28 cellular contexts compared by ENCODE assay signal in genomic region chr10:131723601-131724530, GRCh38.
DNase-seq lines count a peak whose midpoint lies in the region; ATAC-seq and TF ChIP-seq lines count a peak whose summit lies in the region.
"Had no signal": no experiment of that assay in that cellular context is flagged by ENCODE, and none has a peak within 500 bp of the region (broad histone marks: within the 10 kb centered on the region; RNA-seq: fewer than 3 reads in every experiment).

No MANE protein-coding gene starts in this region.

- 87 to 91% methylated on average over 11 to 22 of the region's 22 CpGs for WGBS in endodermal cell (ENCODE audit: insufficient coverage in 1 of 2, insufficient read length in 1 of 2), 2 experiments
- WGBS in neuronal stem cell (ENCODE audit: extremely low coverage in 2 of 2, insufficient read length in 2 of 2, insufficient replicate concordance in 1 of 2), 2 donors, result no CpG with 5 or more reads among the region's 22 CpGs
- WGBS in aorta, 2 donors, result 85 to 86% methylated on average over 22 of the region's 22 CpGs

- H4K91ac ChIP-seq in neuronal stem cell (ENCODE audit: low read depth, low read length, poor library complexity), result peak overlapping the region; percentile 39

- H3K9me3 Mint-ChIP-seq in natural killer cell treated with Interleukin-12 subunit alpha and Interleukin-12 subunit beta and Interleukin-15 and Interleukin-18, amount 100 ng/mL, for 72 hours, result peaks cover 3% of the 10 kb centered on the region
- peaks cover 0 to 2% of the 10 kb centered on the region in 2 donors for H3K9me3 Mint-ChIP-seq in natural killer cell
- H3K9me3 Mint-ChIP-seq in endodermal cell, result no peaks in the 10 kb centered on the region
- H3K9me3 Mint-ChIP-seq: activated naive CD8-positive, alpha-beta T cell treated with anti-CD3 and anti-CD28 coated beads, Interleukin-2, amount 10 ng/mL, durations not matched to agents 7 days and 5 days had no signal

- ATAC-seq in natural killer cell treated with Interleukin-12 subunit alpha and Interleukin-12 subunit beta and Interleukin-15 and Interleukin-18, amount 100 ng/mL, for 72 hours, result peak in 1 of 2 donors; percentile 25
- no peak for ATAC-seq in natural killer cell
- no peak for ATAC-seq in aorta (ENCODE audit: low FRiP score)
- ATAC-seq: gastroesophageal sphincter had no signal

- DNase-seq in natural killer cell treated with Interleukin-12 subunit alpha and Interleukin-12 subunit beta and Interleukin-15 and Interleukin-18, amount 100 ng/mL, for 72 hours (ENCODE audit: low spot score), result peak; percentile 10
- DNase-seq in natural killer cell, result no peak
- peak; percentile 48 for DNase-seq in endodermal cell
- DNase-seq in neuronal stem cell (ENCODE audit: low spot score), result no peak
- DNase-seq in aorta, result peak; percentile 40 to 70
- DNase-seq in AML-193 (lab: John Stamatoyannopoulos, UW), result no peak
- DNase-seq in kidney tubule cell (ENCODE audit: low spot score), result no peak
- DNase-seq in A673 (ENCODE audit: low spot score), result no peak
- DNase-seq: ACHN; activated CD4-positive, alpha-beta memory T cell treated with anti-CD3 and anti-CD28 coated beads for 36 hours; activated CD4-positive, CD25-positive, alpha-beta regulatory T cell treated with anti-CD3 and anti-CD28 coated beads, Interleukin-2, amount 50 U/mL, for 72 hours; activated naive CD8-positive, alpha-beta T cell treated with anti-CD3 and anti-CD28 coated beads, Interleukin-2, amount 10 ng/mL, durations not matched to agents 7 days and 5 days; activated T-cell treated with anti-CD3 and anti-CD28 coated beads for 4 hours; central memory CD4-positive, alpha-beta T cell; DMS53; hippocampal formation; immature natural killer cell; left ventricle myocardium inferior; NCI-H1417 treated with DMSO at 0.1 percent for 48 hours; NCI-H2081; NCI-H226; NCI-H69; transverse colon had no signal

- no peak overlapping the region for H3K27ac Mint-ChIP-seq in natural killer cell treated with Interleukin-12 subunit alpha and Interleukin-12 subunit beta and Interleukin-15 and Interleukin-18, amount 100 ng/mL, for 72 hours
- no peak overlapping the region for H3K27ac Mint-ChIP-seq in natural killer cell
- no peak overlapping the region for H3K27ac Mint-ChIP-seq in endodermal cell
- H3K27ac Mint-ChIP-seq: activated CD4-positive, alpha-beta memory T cell treated with anti-CD3 and anti-CD28 coated beads for 36 hours; activated naive CD8-positive, alpha-beta T cell treated with anti-CD3 and anti-CD28 coated beads, Interleukin-2, amount 10 ng/mL, durations not matched to agents 7 days and 5 days; stimulated activated naive CD8-positive, alpha-beta T cell treated with anti-CD3 and anti-CD28 coated beads, Interleukin-15, Interleukin-2, amounts not matched to agents 100 ng/mL and 50 ng/mL, for 24 hours had no signal

- peaks cover 0 to 8% of the 10 kb centered on the region in 2 donors for H3K4me1 Mint-ChIP-seq in natural killer cell treated with Interleukin-12 subunit alpha and Interleukin-12 subunit beta and Interleukin-15 and Interleukin-18, amount 100 ng/mL, for 72 hours (ENCODE audit: low read depth in 2 of 2)
- H3K4me1 Mint-ChIP-seq in natural killer cell (peaks cover 6 to 13% of the 10 kb centered on the region in 2 donors), endodermal cell (peaks cover 10% of the 10 kb centered on the region)
- H3K4me1 Mint-ChIP-seq: activated naive CD8-positive, alpha-beta T cell treated with anti-CD3 and anti-CD28 coated beads, Interleukin-2, amount 10 ng/mL, durations not matched to agents 7 days and 5 days had no signal

- H2AFZ ChIP-seq in neuronal stem cell (ENCODE audit: low read length), result no peak overlapping the region
- H2AFZ ChIP-seq: parathyroid adenoma had no signal

- H3K36me3 Mint-ChIP-seq in natural killer cell treated with Interleukin-12 subunit alpha and Interleukin-12 subunit beta and Interleukin-15 and Interleukin-18, amount 100 ng/mL, for 72 hours, result no peaks in the 10 kb centered on the region
- H3K36me3 Mint-ChIP-seq in natural killer cell (no peaks in the 10 kb centered on the region), endodermal cell (ENCODE audit: low read depth) (no peaks in the 10 kb centered on the region)
- H3K36me3 Mint-ChIP-seq: activated CD4-positive, alpha-beta memory T cell treated with anti-CD3 and anti-CD28 coated beads for 36 hours; activated naive CD8-positive, alpha-beta T cell treated with anti-CD3 and anti-CD28 coated beads, Interleukin-2, amount 10 ng/mL, durations not matched to agents 7 days and 5 days; immature natural killer cell had no signal

- H3K27ac ChIP-seq in endodermal cell (ENCODE audit: low read depth, low read length) (no peak overlapping the region), neuronal stem cell (replicated peaks; ENCODE audit: low read length) (no peak overlapping the region), aorta (ENCODE audit: low read depth in 1 of 2, low read length in 2 of 2) (no peak overlapping the region), A673 (ENCODE audit: low read depth, low read length, poor library complexity, severe bottlenecking) (no peak overlapping the region)
- H3K27ac ChIP-seq: gastroesophageal sphincter, HL-60, left ventricle myocardium inferior, parathyroid adenoma, SJSA1, transverse colon had no signal

- TF ChIP-seq CTCF in natural killer cell (IDR thresholded peaks at IDR 0.05) (no peak), endodermal cell (conservative IDR thresholded peaks at IDR 0.05) (no peak), A673 (conservative IDR thresholded peaks at IDR 0.05; ENCODE audit: low read depth, low read length) (no peak)

- H3K4me2 ChIP-seq in neuronal stem cell (ENCODE audit: insufficient read depth, low read length, poor library complexity, severe bottlenecking), result no peak overlapping the region

- peak overlapping the region; percentile 81 for H3K23ac ChIP-seq in neuronal stem cell (ENCODE audit: low read depth, low read length, poor library complexity)

- peak overlapping the region; percentile 83 for H3K18ac ChIP-seq in neuronal stem cell (ENCODE audit: low read length)

- H3K36me3 ChIP-seq in endodermal cell (ENCODE audit: control insufficient read depth, insufficient read depth, low read length) (no peaks in the 10 kb centered on the region), neuronal stem cell (replicated peaks in 1 of 2; ENCODE audit: control insufficient read depth in 2 of 2, insufficient read depth in 2 of 2, low read length in 2 of 2) (no peaks in the 10 kb centered on the region), aorta (ENCODE audit: control insufficient read depth in 1 of 2, insufficient read depth in 2 of 2, low read length in 1 of 2) (no peaks in the 10 kb centered on the region), A673 (ENCODE audit: insufficient read depth, low read length, poor library complexity, severe bottlenecking) (no peaks in the 10 kb centered on the region)
- H3K36me3 ChIP-seq: gastroesophageal sphincter, left ventricle myocardium inferior, SJSA1, transverse colon had no signal

- no peaks in the 10 kb centered on the region for H3K27me3 ChIP-seq in endodermal cell (ENCODE audit: control insufficient read depth, insufficient read depth, low read length, poor library complexity, severe bottlenecking)
- peaks cover 0 to 39% (median 18%) of the 10 kb centered on the region in 3 experiments for H3K27me3 ChIP-seq in neuronal stem cell (ENCODE audit: control insufficient read depth in 3 of 3, insufficient read depth in 3 of 3, low read depth in 1 of 3, low read length in 3 of 3)
- no peaks in the 10 kb centered on the region for H3K27me3 ChIP-seq in aorta (ENCODE audit: control insufficient read depth in 1 of 2, insufficient read depth in 2 of 2, low read length in 1 of 2)
- no peaks in the 10 kb centered on the region for H3K27me3 ChIP-seq in A673 (replicated peaks; ENCODE audit: insufficient read depth, low read depth, low read length, poor library complexity)
- H3K27me3 ChIP-seq: SJSA1, transverse colon had no signal

- no peaks in the 10 kb centered on the region for H3K9me3 ChIP-seq in endodermal cell (ENCODE audit: control insufficient read depth, low read length)
- H3K9me3 ChIP-seq in neuronal stem cell (replicated peaks in 1 of 2; ENCODE audit: control insufficient read depth in 2 of 2, insufficient read depth in 1 of 2, low read depth in 1 of 2, low read length in 2 of 2), result peaks cover 0 to 3% of the 10 kb centered on the region in 2 donors
- H3K9me3 ChIP-seq in aorta (ENCODE audit: control insufficient read depth, low read length), result peaks cover 1% of the 10 kb centered on the region
- no peaks in the 10 kb centered on the region for H3K9me3 ChIP-seq in A673 (ENCODE audit: low read depth, low read length, poor library complexity, severe bottlenecking)
- H3K9me3 ChIP-seq: gastroesophageal sphincter, left ventricle myocardium inferior, transverse colon had no signal

- CTCF ChIA-PET in A673 (lab: Charles Lee), result no interaction called here

- H2BK5ac ChIP-seq in neuronal stem cell (ENCODE audit: low read length), result no peak overlapping the region

- POLR2A ChIA-PET in A673 (lab: Charles Lee; ENCODE audit: low non-redundant PET), result no interaction called here

- intact Hi-C loops in natural killer cell (cut with micrococcal nuclease) (no loop called here), aorta (cut with DNase I) (no loop called here), A673 (cut with micrococcal nuclease; ENCODE audit: unreplicated experiment) (no loop called here)

- H3K4me1 ChIP-seq in endodermal cell (ENCODE audit: control insufficient read depth, insufficient read depth, low read length), result no peaks in the 10 kb centered on the region
- peaks cover 6 to 14% of the 10 kb centered on the region in 2 donors for H3K4me1 ChIP-seq in neuronal stem cell (ENCODE audit: control insufficient read depth in 2 of 2, insufficient read depth in 1 of 2, low read depth in 1 of 2, low read length in 2 of 2)
- H3K4me1 ChIP-seq in aorta (ENCODE audit: control insufficient read depth in 1 of 2, insufficient read depth in 2 of 2, low read length in 2 of 2), result no peaks in the 10 kb centered on the region
- H3K4me1 ChIP-seq in A673 (ENCODE audit: insufficient read depth, low read length, poor library complexity, severe bottlenecking), result no peaks in the 10 kb centered on the region
- H3K4me1 ChIP-seq: parathyroid adenoma, SJSA1 had no signal

- H3K14ac ChIP-seq in neuronal stem cell (ENCODE audit: low read length), result peak overlapping the region; percentile 98

- H3K79me1 ChIP-seq in neuronal stem cell (ENCODE audit: low read depth, low read length), result peaks cover 2% of the 10 kb centered on the region

- no peak overlapping the region for H3K9ac ChIP-seq in endodermal cell (ENCODE audit: extremely low read depth, low read length, poor library complexity, severe bottlenecking)
- peak overlapping the region; percentile 9 for H3K9ac ChIP-seq in neuronal stem cell (ENCODE audit: low read depth, low read length, poor library complexity)
- H3K9ac ChIP-seq: parathyroid adenoma had no signal

- no peak overlapping the region for H3K4ac ChIP-seq in neuronal stem cell (ENCODE audit: low read length)

- H2BK15ac ChIP-seq in neuronal stem cell (ENCODE audit: low read length), result peak overlapping the region; percentile 2

- H4K8ac ChIP-seq in neuronal stem cell (ENCODE audit: low read depth, low read length), result no peak overlapping the region

- peak overlapping the region; percentile 49 for H2BK12ac ChIP-seq in neuronal stem cell (ENCODE audit: low read length)

- BruUV-seq in A673 (replicated peaks; lab: Mats Ljungman, UMichigan), result no TSS peak

- H2BK120ac ChIP-seq in neuronal stem cell (ENCODE audit: low read depth, low read length), result no peak overlapping the region

- H2AK5ac ChIP-seq in neuronal stem cell (ENCODE audit: low read depth, low read length), result peak overlapping the region; percentile 71

- peaks cover 9 to 18% of the 10 kb centered on the region in 2 donors for H3K27me3 Mint-ChIP-seq in natural killer cell treated with Interleukin-12 subunit alpha and Interleukin-12 subunit beta and Interleukin-15 and Interleukin-18, amount 100 ng/mL, for 72 hours
- H3K27me3 Mint-ChIP-seq in natural killer cell (ENCODE audit: low read depth in 2 of 2), result peaks cover 10 to 11% of the 10 kb centered on the region in 2 donors
- H3K27me3 Mint-ChIP-seq in endodermal cell (ENCODE audit: insufficient read depth), result peaks cover 11% of the 10 kb centered on the region
- H3K27me3 Mint-ChIP-seq: activated naive CD8-positive, alpha-beta T cell treated with anti-CD3 and anti-CD28 coated beads, Interleukin-2, amount 10 ng/mL, durations not matched to agents 7 days and 5 days had no signal

- no peak overlapping the region for H3K4me3 Mint-ChIP-seq in natural killer cell treated with Interleukin-12 subunit alpha and Interleukin-12 subunit beta and Interleukin-15 and Interleukin-18, amount 100 ng/mL, for 72 hours
- H3K4me3 Mint-ChIP-seq in natural killer cell (no peak overlapping the region), endodermal cell (no peak overlapping the region)
- H3K4me3 Mint-ChIP-seq: activated CD4-positive, alpha-beta memory T cell treated with anti-CD3 and anti-CD28 coated beads for 36 hours; activated naive CD8-positive, alpha-beta T cell treated with anti-CD3 and anti-CD28 coated beads, Interleukin-2, amount 10 ng/mL, durations not matched to agents 7 days and 5 days; immature natural killer cell; stimulated activated naive CD8-positive, alpha-beta T cell treated with anti-CD3 and anti-CD28 coated beads, Interleukin-15, Interleukin-2, amounts not matched to agents 100 ng/mL and 50 ng/mL, for 24 hours had no signal

- no peak overlapping the region for H3K4me3 ChIP-seq in endodermal cell (ENCODE audit: low read length)
- H3K4me3 ChIP-seq in neuronal stem cell (ENCODE audit: low read length in 2 of 2), result peak overlapping the region in 1 of 2 donors; percentile 66
- no peak overlapping the region for H3K4me3 ChIP-seq in aorta (ENCODE audit: low read length in 2 of 2)
- H3K4me3 ChIP-seq in A673 (ENCODE audit: low read depth, low read length, poor library complexity, severe bottlenecking), result no peak overlapping the region
- H3K4me3 ChIP-seq: gastroesophageal sphincter, left ventricle myocardium inferior, SJSA1, transverse colon had no signal

Comparison
In these comparisons a context has a peak if more than half of its experiments do, and no peak if none do; other contexts are left out.
1. DNase-seq: peak in natural killer cell treated with Interleukin-12 subunit alpha and Interleukin-12 subunit beta and Interleukin-15 and Interleukin-18, amount 100 ng/mL, for 72 hours (single experiment), endodermal cell (single experiment) and aorta (2 of 2); none in natural killer cell (single experiment), neuronal stem cell (single experiment), AML-193 (0 of 2), kidney tubule cell (single experiment) and A673 (single experiment).